ENCODE assay signal across 8 cellular contexts in genomic region chr5:109409844-109410388, GRCh38. TPM values are rescaled to one million over a fixed set of nuclear protein-coding genes. Genes with fewer than 3 reads are reported as not detected.
DNase-seq lines count a peak whose midpoint lies in the region; ATAC-seq lines count a peak whose summit lies in the region.

Gene PJA2 (minus strand): TSS chr5:109409974. CDS start chr5:109383433, 26,541 bp downstream.

- ATAC-seq in GM19351 (IDR thresholded peaks at IDR 0.05; ENCODE audit: unreplicated experiment) (peak; percentile 73), HG03521 (IDR thresholded peaks at IDR 0.05; ENCODE audit: unreplicated experiment) (peak; percentile 80), left colon (peak; percentile 89)

- peaks cover 4% of the 10 kb centered on the region; the same call in 1 of the 2 replicates for H3K36me3 ChIP-seq in BLaER1

- intact Hi-C loops in left colon (cut with DNase I, micrococcal nuclease): no loop called here

- peak within 1 kb of the TSS; percentile 94 for H3K9ac ChIP-seq in BLaER1

- peak; percentile 99 for DNase-seq in NCI-H748 (lab: John Stamatoyannopoulos, UW; ENCODE audit: unreplicated experiment)
- peak; percentile 94 for DNase-seq in activated CD4-positive, alpha-beta T cell treated with anti-CD3 and anti-CD28 coated beads, Interleukin-2, amount 50 U/mL, for 1 hour
- peak; percentile 86 for DNase-seq in cortex of kidney (lab: John Stamatoyannopoulos, UW)
- DNase-seq in left colon: peak; percentile 97 to 99
- peak; percentile 97 for DNase-seq in stimulated activated CD4-positive, alpha-beta T cell treated with anti-CD3 and anti-CD28 coated beads, Interleukin-1b, Interleukin-23, amount 100 ng/mL, for 48 hours

- peaks cover 45% of the 10 kb centered on the region for H4K20me1 ChIP-seq in BLaER1

- H3K9me3 ChIP-seq in BLaER1: peaks cover 20% of the 10 kb centered on the region; the same call in 1 of the 2 replicates

- H3K4me3 ChIP-seq in BLaER1: peak within 1 kb of the TSS; percentile 94

- no peaks in the 10 kb centered on the region for H3K27me3 ChIP-seq in BLaER1

- H3K4me1 ChIP-seq in BLaER1: peaks cover 44% of the 10 kb centered on the region

- H3K4me2 ChIP-seq in BLaER1: peak within 1 kb of the TSS; percentile 90

- H3K27ac ChIP-seq in BLaER1: peak within 1 kb of the TSS; percentile 96

RNA-seq across cellular contexts. Expression of gene PJA2, which starts in this region (rescaled TPM):
- 10 to 100 TPM; 68.6 to 93.5 TPM for total RNA-seq in left colon

Comparison
In these comparisons a context has a peak if more than half of its experiments do, and no peak if none do; other contexts are left out.
1. Peak in every context shown above with its lines: DNase-seq, ATAC-seq, H3K4me3 ChIP-seq and H3K27ac ChIP-seq.